ENCODE assay signal across 8 cellular contexts in the genomic region with DNA sequence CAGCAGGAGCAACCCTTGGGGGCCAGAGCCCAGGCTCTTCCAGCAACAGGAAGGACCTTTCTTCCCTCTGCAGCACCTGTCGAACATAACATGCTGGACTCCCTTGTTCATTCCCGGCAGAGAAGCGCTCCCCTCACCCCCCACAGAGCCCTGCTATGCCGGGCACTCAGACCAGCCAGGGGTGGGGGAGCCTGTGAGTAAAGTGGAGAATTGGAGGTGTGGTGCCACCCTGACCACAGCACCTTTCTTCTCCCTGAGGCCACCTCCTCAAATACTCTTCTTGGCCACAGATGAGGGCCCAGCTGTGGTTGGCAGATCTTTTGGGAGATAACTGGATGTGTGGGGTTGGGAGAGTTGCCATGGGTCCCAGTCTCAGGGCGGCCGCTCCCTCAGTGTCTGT.
DNase-seq lines count a peak whose midpoint lies in the region; ATAC-seq and TF ChIP-seq lines count a peak whose summit lies in the region.
"Not testable (repeated sequence)": the region's sequence is repeated elsewhere in the genome, so short reads cannot be mapped to it uniquely, and the experiment has no call there.

No MANE protein-coding gene starts in this region.

- H3K9me2 ChIP-seq in DOHH2 (replicated peaks; ENCODE audit: control insufficient read depth, low read length): not testable (repeated sequence)

- CTCF ChIA-PET in activated B cell treated with CpG ODN at 0.5 μM for 24 hours (lab: Charles Lee): not testable (repeated sequence)

- H3K4me3 ChIP-seq in DOHH2 (ENCODE audit: low read length) (peak overlapping the region; percentile 37), parathyroid adenoma (ENCODE audit: low read depth, low read length) (peak overlapping the region; percentile 35)

- peak overlapping the region; percentile 38 for H2AFZ ChIP-seq in parathyroid adenoma

- H3K27me3 ChIP-seq in DOHH2 (ENCODE audit: control insufficient read depth, low read length); parathyroid adenoma (ENCODE audit: control insufficient read depth, insufficient read depth, low read length): not testable (repeated sequence)

- H3K9me3 ChIP-seq in DOHH2 (ENCODE audit: control insufficient read depth, insufficient read depth, low read length); KOPT-K1 (ENCODE audit: insufficient read depth, low read length, poor library complexity, severe bottlenecking); parathyroid adenoma (ENCODE audit: control insufficient read depth, low read length): not testable (repeated sequence)

- H4K20me1 ChIP-seq in DOHH2 (ENCODE audit: control insufficient read depth, insufficient read depth, low read depth, low read length): not testable (repeated sequence)

- H3K4me2 ChIP-seq in DOHH2 (ENCODE audit: low read length): peak overlapping the region; percentile 46
- peak overlapping the region; percentile 22 for H3K4me2 ChIP-seq in parathyroid adenoma (ENCODE audit: low read length)

- H3K36me3 Mint-ChIP-seq in activated B cell treated with CpG ODN at 0.5 μM for 24 hours (ENCODE audit: low read depth): not testable (repeated sequence)

- not testable (repeated sequence) for H3K79me2 ChIP-seq in DOHH2 (ENCODE audit: control insufficient read depth, low read length); parathyroid adenoma

- not testable (repeated sequence) for H3K36me3 ChIP-seq in DOHH2 (ENCODE audit: control insufficient read depth, low read length); KOPT-K1 (ENCODE audit: insufficient read depth, low read length); parathyroid adenoma (ENCODE audit: control insufficient read depth, insufficient read depth, low read length)

- not testable (repeated sequence) for TF ChIP-seq CTCF in DOHH2 (IDR thresholded peaks at IDR 0.05; ENCODE audit: low read depth, low read length, poor library complexity, severe bottlenecking); activated B cell treated with CpG ODN at 0.5 μM for 24 hours (IDR thresholded peaks at IDR 0.05); parathyroid adenoma (IDR thresholded peaks at IDR 0.05)

- peaks cover 22% of the 10 kb centered on the region for H3F3A ChIP-seq in DOHH2 (ENCODE audit: control insufficient read depth, insufficient read depth)

- intact Hi-C loops in activated B cell treated with CpG ODN at 0.5 μM for 24 hours (cut with micrococcal nuclease): loop anchor here (2.0 kb wide), 1 partner anchor 20 kb away; no protein-coding TSS in a partner anchor

- POLR2A ChIA-PET in activated B cell treated with CpG ODN at 0.5 μM for 24 hours (lab: Charles Lee): not testable (repeated sequence)

- peaks cover 83% of the 10 kb centered on the region for H3K4me1 Mint-ChIP-seq in activated B cell treated with CpG ODN at 0.5 μM for 24 hours

- DNase-seq in activated B cell treated with CpG ODN at 0.5 μM for 24 hours: not testable (repeated sequence)

- peak overlapping the region; percentile 96 for H3K27ac Mint-ChIP-seq in activated B cell treated with CpG ODN at 0.5 μM for 24 hours

- H3K27me3 Mint-ChIP-seq in activated B cell treated with CpG ODN at 0.5 μM for 24 hours: not testable (repeated sequence)

- H3K9ac ChIP-seq in parathyroid adenoma: not testable (repeated sequence)

- H3K27ac ChIP-seq in DOHH2 (ENCODE audit: low read depth, low read length) (peak overlapping the region; percentile 90), KOPT-K1 (ENCODE audit: low read depth, low read length, poor library complexity, severe bottlenecking) (peak overlapping the region; percentile 43), parathyroid adenoma (peak overlapping the region; percentile 90)

- ATAC-seq in GM18909 (IDR thresholded peaks at IDR 0.05; ENCODE audit: poor library complexity, unreplicated experiment): peak; percentile 11
- ATAC-seq in GM21423 (IDR thresholded peaks at IDR 0.05; ENCODE audit: unreplicated experiment): peak; percentile 14
- peak; percentile 6 for ATAC-seq in HG02588 (IDR thresholded peaks at IDR 0.05; ENCODE audit: unreplicated experiment)
- ATAC-seq in HG03159 (IDR thresholded peaks at IDR 0.05; ENCODE audit: unreplicated experiment): peak; percentile 4
- peak; percentile 4 for ATAC-seq in activated B cell treated with CpG ODN at 0.5 μM for 24 hours (ENCODE audit: low read depth)

- peak overlapping the region; percentile 69 for H3K4me3 Mint-ChIP-seq in activated B cell treated with CpG ODN at 0.5 μM for 24 hours

- H3K9me3 Mint-ChIP-seq in activated B cell treated with CpG ODN at 0.5 μM for 24 hours: not testable (repeated sequence)

- H3K4me1 ChIP-seq in DOHH2 (ENCODE audit: control insufficient read depth, low read length) (peaks cover 88% of the 10 kb centered on the region), parathyroid adenoma (peaks cover 16% of the 10 kb centered on the region)
